23 cellular contexts compared by ENCODE assay signal in the genomic region with DNA sequence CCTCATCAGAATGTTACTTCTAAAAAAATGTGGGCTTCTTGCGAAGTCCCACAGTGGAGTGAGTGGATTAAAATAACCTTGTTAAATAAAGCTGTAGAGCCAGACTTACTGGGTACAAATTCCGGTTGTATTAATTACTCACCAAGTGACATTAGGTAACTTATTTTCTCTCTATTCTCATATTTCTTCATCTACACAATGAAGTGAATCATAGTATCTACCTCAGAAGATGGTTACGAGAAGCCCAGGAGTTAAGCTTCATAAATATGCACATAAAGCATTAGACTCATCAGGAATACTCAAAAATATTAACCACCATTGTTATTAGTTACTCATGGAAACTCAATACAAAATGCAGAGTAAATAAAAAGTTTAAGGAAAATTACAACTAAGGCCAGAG. TPM values are rescaled to one million over a fixed set of nuclear protein-coding genes. Genes with fewer than 3 reads are reported as not detected.
"Had no signal": no experiment of that assay in that cellular context is flagged by ENCODE, and none has a peak within 500 bp of the region (broad histone marks: within the 10 kb centered on the region; RNA-seq: fewer than 3 reads in every experiment).

No MANE protein-coding gene starts in this region.

- DNase-seq: activated B cell treated with CpG ODN at 0.5 μM for 24 hours; activated CD4-positive, alpha-beta memory T cell treated with anti-CD3 and anti-CD28 coated beads for 36 hours; activated CD4-positive, alpha-beta T cell treated with anti-CD3 and anti-CD28 coated beads for 1 hour; activated CD4-positive, alpha-beta T cell treated with anti-CD3 and anti-CD28 coated beads, Interleukin-2, amount 10 ng/mL, durations not matched to agents 7 days and 5 days; activated CD8-positive, alpha-beta memory T cell treated with anti-CD3 and anti-CD28 coated beads for 24 hours; activated gamma-delta T cell treated with Interleukin-2 at 50 U/mL for 16 hours; activated naive CD4-positive, alpha-beta T cell treated with anti-CD3 and anti-CD28 coated beads, Interleukin-2, amount 10 ng/mL, durations not matched to agents 7 days and 5 days; activated naive CD8-positive, alpha-beta T cell treated with anti-CD3 and anti-CD28 coated beads for 36 hours; activated T-cell treated with anti-CD3 and anti-CD28 coated beads, Interleukin-2, amount 50 U/mL, for 4 hours; anterior cingulate cortex; caudate nucleus; NCI-H1105 treated with DMSO at 0.1 percent for 48 hours; NCI-H1436 treated with DMSO at 0.1 percent for 48 hours; NCI-H187; NCI-H2081; NCI-H446; NCI-H524; SIG-M5; T-cell; T-helper 2 cell; T1000 had no signal

- ATAC-seq: activated T-cell treated with anti-CD3 and anti-CD28 coated beads, Interleukin-2, amount 50 U/mL, for 4 hours; activated T-helper 17 cell treated with anti-CD3 and anti-CD28 coated beads, Interleukin-2, amount 50 U/mL, for 72 hours; T-cell had no signal

- FAIRE-seq: TTC549 had no signal

RNA-seq across cellular contexts. Expression of a gene that starts 52.4 kb away (rescaled TPM):
- total RNA-seq: activated B cell treated with CpG ODN at 0.5 μM for 24 hours; activated CD4-positive, alpha-beta memory T cell treated with anti-CD3 and anti-CD28 coated beads for 36 hours; activated CD4-positive, alpha-beta T cell treated with anti-CD3 and anti-CD28 coated beads, Interleukin-2, amount 10 ng/mL, durations not matched to agents 7 days and 5 days; activated naive CD8-positive, alpha-beta T cell treated with anti-CD3 and anti-CD28 coated beads for 36 hours; activated T-cell treated with anti-CD3 and anti-CD28 coated beads, Interleukin-2, amount 50 U/mL, for 4 hours; activated T-helper 17 cell treated with anti-CD3 and anti-CD28 coated beads, Interleukin-2, amount 50 U/mL, for 72 hours had no signal
